1 cellular context compared by ENCODE assay signal in the genomic region with DNA sequence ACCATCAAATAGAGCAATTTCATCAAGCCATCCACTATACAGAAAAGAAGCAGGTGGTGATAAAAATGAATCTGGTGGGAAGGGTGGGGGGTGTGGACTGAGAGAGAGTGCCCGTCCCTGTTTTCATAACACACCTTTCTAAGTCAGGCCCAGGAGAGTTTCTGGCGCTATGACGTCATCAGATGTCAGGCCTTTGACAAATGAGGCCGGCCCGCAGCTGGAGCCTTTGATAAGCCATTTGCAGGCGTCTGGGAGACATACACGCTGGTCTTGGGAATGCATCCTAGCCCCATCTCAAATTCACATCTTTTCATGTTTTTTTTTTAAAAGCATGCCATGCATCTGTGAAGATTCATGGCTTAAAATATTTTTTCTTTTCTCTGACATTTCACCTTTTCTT.
A peak's percentile ranks its signal among the peaks of the same experiment; 100 is the strongest.
TF ChIP-seq lines count a peak whose summit lies in the region.

No MANE protein-coding gene starts in this region.

TF ChIP-seq in K562, 482 proteins besides CTCF, POLR2A, EP300 and RAD21 (continued from another document):
- TF ChIP-seq, protein P1, sequence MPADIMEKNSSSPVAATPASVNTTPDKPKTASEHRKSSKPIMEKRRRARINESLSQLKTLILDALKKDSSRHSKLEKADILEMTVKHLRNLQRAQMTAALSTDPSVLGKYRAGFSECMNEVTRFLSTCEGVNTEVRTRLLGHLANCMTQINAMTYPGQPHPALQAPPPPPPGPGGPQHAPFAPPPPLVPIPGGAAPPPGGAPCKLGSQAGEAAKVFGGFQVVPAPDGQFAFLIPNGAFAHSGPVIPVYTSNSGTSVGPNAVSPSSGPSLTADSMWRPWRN (IDR thresholded peaks at IDR 0.05; ENCODE audit: low read depth) = 0 out of 2 replicates have a peak, but pooled peaks have one; percentile 42
- TF ChIP-seq, protein P2, sequence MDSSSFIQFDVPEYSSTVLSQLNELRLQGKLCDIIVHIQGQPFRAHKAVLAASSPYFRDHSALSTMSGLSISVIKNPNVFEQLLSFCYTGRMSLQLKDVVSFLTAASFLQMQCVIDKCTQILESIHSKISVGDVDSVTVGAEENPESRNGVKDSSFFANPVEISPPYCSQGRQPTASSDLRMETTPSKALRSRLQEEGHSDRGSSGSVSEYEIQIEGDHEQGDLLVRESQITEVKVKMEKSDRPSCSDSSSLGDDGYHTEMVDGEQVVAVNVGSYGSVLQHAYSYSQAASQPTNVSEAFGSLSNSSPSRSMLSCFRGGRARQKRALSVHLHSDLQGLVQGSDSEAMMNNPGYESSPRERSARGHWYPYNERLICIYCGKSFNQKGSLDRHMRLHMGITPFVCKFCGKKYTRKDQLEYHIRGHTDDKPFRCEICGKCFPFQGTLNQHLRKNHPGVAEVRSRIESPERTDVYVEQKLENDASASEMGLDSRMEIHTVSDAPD (CRISPR knock-in tag; IDR thresholded peaks at IDR 0.05) = no peak
- TF ChIP-seq HDAC2 (IDR thresholded peaks at IDR 0.05) (no peak), ZBTB7A (IDR thresholded peaks at IDR 0.05; ENCODE audit: borderline replicate concordance, control insufficient read depth, low read depth, low read length) (no peak), SIN3B (IDR thresholded peaks at IDR 0.05; ENCODE audit: low read depth) (no peak), SREBF1 (IDR thresholded peaks at IDR 0.05; ENCODE audit: borderline replicate concordance, low read depth, low read length) (no peak), TAF9B (IDR thresholded peaks at IDR 0.05; ENCODE audit: partially characterized antibody) (peak; percentile 74), MAFG (tag; conservative IDR thresholded peaks at IDR 0.05) (no peak), XRCC3 (IDR thresholded peaks at IDR 0.05) (no peak), PHB (CRISPR knock-in tag; IDR thresholded peaks at IDR 0.05) (no peak), TRIM28 (IDR thresholded peaks at IDR 0.05) (no peak), ZSCAN29 (IDR thresholded peaks at IDR 0.05) (no peak), RBFOX2 (IDR thresholded peaks at IDR 0.05; ENCODE audit: low read depth, low read length) (no peak), MEIS2 (IDR thresholded peaks at IDR 0.05; ENCODE audit: partially characterized antibody) (peak; percentile 100), MTA1 (IDR thresholded peaks at IDR 0.05; ENCODE audit: borderline replicate concordance) (no peak), ZEB2 (IDR thresholded peaks at IDR 0.05) (peak; percentile 53; the same call in 1 of the 2 replicates), RBM14 (IDR thresholded peaks at IDR 0.05; ENCODE audit: borderline replicate concordance, insufficient read depth, low read depth, low read length) (no peak), CAMTA2 (CRISPR knock-in tag; conservative IDR thresholded peaks at IDR 0.05) (no peak), SREBF2 (CRISPR knock-in tag; IDR thresholded peaks at IDR 0.05) (no peak), EHMT2 (IDR thresholded peaks at IDR 0.05) (no peak), PCBP2 (IDR thresholded peaks at IDR 0.05; ENCODE audit: low read depth, low read length, poor library complexity, severe bottlenecking) (no peak)
- TF ChIP-seq, protein P3, sequence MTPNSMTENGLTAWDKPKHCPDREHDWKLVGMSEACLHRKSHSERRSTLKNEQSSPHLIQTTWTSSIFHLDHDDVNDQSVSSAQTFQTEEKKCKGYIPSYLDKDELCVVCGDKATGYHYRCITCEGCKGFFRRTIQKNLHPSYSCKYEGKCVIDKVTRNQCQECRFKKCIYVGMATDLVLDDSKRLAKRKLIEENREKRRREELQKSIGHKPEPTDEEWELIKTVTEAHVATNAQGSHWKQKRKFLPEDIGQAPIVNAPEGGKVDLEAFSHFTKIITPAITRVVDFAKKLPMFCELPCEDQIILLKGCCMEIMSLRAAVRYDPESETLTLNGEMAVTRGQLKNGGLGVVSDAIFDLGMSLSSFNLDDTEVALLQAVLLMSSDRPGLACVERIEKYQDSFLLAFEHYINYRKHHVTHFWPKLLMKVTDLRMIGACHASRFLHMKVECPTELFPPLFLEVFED (CRISPR knock-in tag; conservative IDR thresholded peaks at IDR 0.05) = no peak
- TF ChIP-seq, protein P4, sequence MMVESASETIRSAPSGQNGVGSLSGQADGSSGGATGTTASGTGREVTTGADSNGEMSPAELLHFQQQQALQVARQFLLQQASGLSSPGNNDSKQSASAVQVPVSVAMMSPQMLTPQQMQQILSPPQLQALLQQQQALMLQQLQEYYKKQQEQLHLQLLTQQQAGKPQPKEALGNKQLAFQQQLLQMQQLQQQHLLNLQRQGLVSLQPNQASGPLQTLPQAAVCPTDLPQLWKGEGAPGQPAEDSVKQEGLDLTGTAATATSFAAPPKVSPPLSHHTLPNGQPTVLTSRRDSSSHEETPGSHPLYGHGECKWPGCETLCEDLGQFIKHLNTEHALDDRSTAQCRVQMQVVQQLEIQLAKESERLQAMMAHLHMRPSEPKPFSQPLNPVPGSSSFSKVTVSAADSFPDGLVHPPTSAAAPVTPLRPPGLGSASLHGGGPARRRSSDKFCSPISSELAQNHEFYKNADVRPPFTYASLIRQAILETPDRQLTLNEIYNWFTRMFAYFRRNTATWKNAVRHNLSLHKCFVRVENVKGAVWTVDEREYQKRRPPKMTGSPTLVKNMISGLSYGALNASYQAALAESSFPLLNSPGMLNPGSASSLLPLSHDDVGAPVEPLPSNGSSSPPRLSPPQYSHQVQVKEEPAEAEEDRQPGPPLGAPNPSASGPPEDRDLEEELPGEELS (CRISPR knock-in tag; IDR thresholded peaks at IDR 0.05; ENCODE audit: borderline replicate concordance) = no peak
- TF ChIP-seq, protein P5, sequence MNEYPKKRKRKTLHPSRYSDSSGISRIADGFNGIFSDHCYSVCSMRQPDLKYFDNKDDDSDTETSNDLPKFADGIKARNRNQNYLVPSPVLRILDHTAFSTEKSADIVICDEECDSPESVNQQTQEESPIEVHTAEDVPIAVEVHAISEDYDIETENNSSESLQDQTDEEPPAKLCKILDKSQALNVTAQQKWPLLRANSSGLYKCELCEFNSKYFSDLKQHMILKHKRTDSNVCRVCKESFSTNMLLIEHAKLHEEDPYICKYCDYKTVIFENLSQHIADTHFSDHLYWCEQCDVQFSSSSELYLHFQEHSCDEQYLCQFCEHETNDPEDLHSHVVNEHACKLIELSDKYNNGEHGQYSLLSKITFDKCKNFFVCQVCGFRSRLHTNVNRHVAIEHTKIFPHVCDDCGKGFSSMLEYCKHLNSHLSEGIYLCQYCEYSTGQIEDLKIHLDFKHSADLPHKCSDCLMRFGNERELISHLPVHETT (CRISPR knock-in tag; conservative IDR thresholded peaks at IDR 0.05 in 1 of 2, IDR thresholded peaks at IDR 0.05 in 1 of 2) = peak in 1 of 2 experiments; percentile 61; a peak in 1 of 4 replicates
- TF ChIP-seq, protein P6, sequence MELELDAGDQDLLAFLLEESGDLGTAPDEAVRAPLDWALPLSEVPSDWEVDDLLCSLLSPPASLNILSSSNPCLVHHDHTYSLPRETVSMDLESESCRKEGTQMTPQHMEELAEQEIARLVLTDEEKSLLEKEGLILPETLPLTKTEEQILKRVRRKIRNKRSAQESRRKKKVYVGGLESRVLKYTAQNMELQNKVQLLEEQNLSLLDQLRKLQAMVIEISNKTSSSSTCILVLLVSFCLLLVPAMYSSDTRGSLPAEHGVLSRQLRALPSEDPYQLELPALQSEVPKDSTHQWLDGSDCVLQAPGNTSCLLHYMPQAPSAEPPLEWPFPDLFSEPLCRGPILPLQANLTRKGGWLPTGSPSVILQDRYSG (tag; conservative IDR thresholded peaks at IDR 0.05; ENCODE audit: low read depth) = no peak
- TF ChIP-seq, protein P7, sequence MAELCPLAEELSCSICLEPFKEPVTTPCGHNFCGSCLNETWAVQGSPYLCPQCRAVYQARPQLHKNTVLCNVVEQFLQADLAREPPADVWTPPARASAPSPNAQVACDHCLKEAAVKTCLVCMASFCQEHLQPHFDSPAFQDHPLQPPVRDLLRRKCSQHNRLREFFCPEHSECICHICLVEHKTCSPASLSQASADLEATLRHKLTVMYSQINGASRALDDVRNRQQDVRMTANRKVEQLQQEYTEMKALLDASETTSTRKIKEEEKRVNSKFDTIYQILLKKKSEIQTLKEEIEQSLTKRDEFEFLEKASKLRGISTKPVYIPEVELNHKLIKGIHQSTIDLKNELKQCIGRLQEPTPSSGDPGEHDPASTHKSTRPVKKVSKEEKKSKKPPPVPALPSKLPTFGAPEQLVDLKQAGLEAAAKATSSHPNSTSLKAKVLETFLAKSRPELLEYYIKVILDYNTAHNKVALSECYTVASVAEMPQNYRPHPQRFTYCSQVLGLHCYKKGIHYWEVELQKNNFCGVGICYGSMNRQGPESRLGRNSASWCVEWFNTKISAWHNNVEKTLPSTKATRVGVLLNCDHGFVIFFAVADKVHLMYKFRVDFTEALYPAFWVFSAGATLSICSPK (IDR thresholded peaks at IDR 0.05; ENCODE audit: borderline replicate concordance) = no peak
